Comparison of ENCODE assay signal across 8 cellular contexts in the genomic region with DNA sequence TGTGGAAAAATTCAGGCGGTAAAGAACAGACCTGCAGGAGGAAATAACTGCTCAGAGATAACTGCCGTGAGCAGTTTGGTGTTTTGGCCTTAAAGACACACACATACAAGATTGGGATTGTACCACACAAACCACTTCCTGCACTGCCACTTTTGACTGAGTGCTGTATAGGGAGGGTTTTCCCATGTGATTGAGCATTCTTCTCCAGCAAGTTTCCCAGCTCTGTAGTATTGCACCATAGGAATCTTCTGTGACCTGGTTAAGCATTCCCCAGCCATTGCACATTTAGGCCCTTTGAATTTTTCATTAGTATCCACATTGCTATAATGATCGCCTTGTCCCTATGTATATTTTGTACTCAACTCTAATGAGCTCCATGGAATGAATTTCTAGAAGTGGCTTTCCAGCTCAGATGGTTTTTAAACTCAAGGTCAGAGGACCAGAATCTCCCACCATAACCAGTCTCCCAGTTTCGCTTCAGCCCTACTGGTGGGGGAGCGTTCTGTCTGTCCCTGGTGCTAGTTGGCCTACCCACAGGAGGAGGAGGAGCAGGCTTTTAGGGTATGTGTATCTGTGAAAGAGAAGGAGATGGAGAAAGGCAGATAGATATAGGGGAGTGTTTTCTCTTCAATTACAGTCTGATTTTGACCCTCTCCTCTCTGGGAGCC. TPM values are rescaled to one million over a fixed set of nuclear protein-coding genes. Genes with fewer than 3 reads are reported as not detected.
DNase-seq lines count a peak whose midpoint lies in the region; ATAC-seq lines count a peak whose summit lies in the region.

No MANE protein-coding gene starts in this region.

- H3K4me1 Mint-ChIP-seq in T-helper 17 cell, result peaks cover 71% of the 10 kb centered on the region
- peaks cover 91% of the 10 kb centered on the region for H3K4me1 Mint-ChIP-seq in stimulated activated effector memory CD8-positive, alpha-beta T cell treated with anti-CD3 and anti-CD28 coated beads, Interleukin-12 subunit alpha, Interleukin-12 subunit beta, amount 100 ng/mL, for 72 hours

- ATAC-seq in HG02642 (IDR thresholded peaks at IDR 0.05; ENCODE audit: poor library complexity, unreplicated experiment) (peak; percentile 45), T-helper 17 cell (peak; percentile 83), esophagus mucosa (peak; percentile 82), HG02970 (IDR thresholded peaks at IDR 0.05; ENCODE audit: low FRiP score, unreplicated experiment) (no peak)
- ATAC-seq in stimulated activated effector memory CD8-positive, alpha-beta T cell treated with anti-CD3 and anti-CD28 coated beads, Interleukin-12 subunit alpha, Interleukin-12 subunit beta, amount 100 ng/mL, for 72 hours, result peak; percentile 80

- H3K36me3 Mint-ChIP-seq in T-helper 17 cell (ENCODE audit: low read depth), result peaks cover 3% of the 10 kb centered on the region
- peaks cover 81% of the 10 kb centered on the region for H3K36me3 Mint-ChIP-seq in stimulated activated effector memory CD8-positive, alpha-beta T cell treated with anti-CD3 and anti-CD28 coated beads, Interleukin-12 subunit alpha, Interleukin-12 subunit beta, amount 100 ng/mL, for 72 hours

- H3K27ac Mint-ChIP-seq in T-helper 17 cell, result peak overlapping the region; percentile 98
- peak overlapping the region; percentile 98 for H3K27ac Mint-ChIP-seq in stimulated activated effector memory CD8-positive, alpha-beta T cell treated with anti-CD3 and anti-CD28 coated beads, Interleukin-12 subunit alpha, Interleukin-12 subunit beta, amount 100 ng/mL, for 72 hours

- H3K9me3 Mint-ChIP-seq in stimulated activated effector memory CD8-positive, alpha-beta T cell treated with anti-CD3 and anti-CD28 coated beads, Interleukin-12 subunit alpha, Interleukin-12 subunit beta, amount 100 ng/mL, for 72 hours, result no peaks in the 10 kb centered on the region

- H3K27me3 Mint-ChIP-seq in T-helper 17 cell, result no peaks in the 10 kb centered on the region

- no peaks in the 10 kb centered on the region for H3K9me3 ChIP-seq in T-helper 17 cell (ENCODE audit: control insufficient read depth, low read length, poor library complexity, severe bottlenecking)

- intact Hi-C loops in cardiac septum (cut with DNase I), result no loop called here

- peak; percentile 93 for DNase-seq in Daoy (ENCODE audit: low read depth)
- no peak for DNase-seq in T-helper 17 cell
- DNase-seq in stimulated activated effector memory CD8-positive, alpha-beta T cell treated with anti-CD3 and anti-CD28 coated beads, Interleukin-12 subunit alpha, Interleukin-12 subunit beta, amount 100 ng/mL, for 72 hours (ENCODE audit: low spot score in 2 of 2), result peak in 1 of 2 donors; percentile 73
- DNase-seq in DMS153 treated with DMSO at 0.1 percent for 48 hours (lab: John Stamatoyannopoulos, UW; ENCODE audit: unreplicated experiment), result no peak
- DNase-seq in cardiac septum (ENCODE audit: low spot score), result no peak

- peak overlapping the region; percentile 82 for H3K4me3 Mint-ChIP-seq in T-helper 17 cell
- H3K4me3 Mint-ChIP-seq in stimulated activated effector memory CD8-positive, alpha-beta T cell treated with anti-CD3 and anti-CD28 coated beads, Interleukin-12 subunit alpha, Interleukin-12 subunit beta, amount 100 ng/mL, for 72 hours, result peak overlapping the region; percentile 85

RNA-seq across cellular contexts. Expression of gene CD82, which starts 9.3 kb away (rescaled TPM):
- total RNA-seq in Daoy (2014; rRNA removed; shearing (Covaris generic)), result 42.7 and 48.5 TPM in 2 replicates
- total RNA-seq in T-helper 17 cell (100 to 1,000 TPM; 112 to 146 TPM), esophagus mucosa (292 TPM), cardiac septum (27.9 TPM)
